19 cellular contexts compared by ENCODE assay signal in the genomic region with DNA sequence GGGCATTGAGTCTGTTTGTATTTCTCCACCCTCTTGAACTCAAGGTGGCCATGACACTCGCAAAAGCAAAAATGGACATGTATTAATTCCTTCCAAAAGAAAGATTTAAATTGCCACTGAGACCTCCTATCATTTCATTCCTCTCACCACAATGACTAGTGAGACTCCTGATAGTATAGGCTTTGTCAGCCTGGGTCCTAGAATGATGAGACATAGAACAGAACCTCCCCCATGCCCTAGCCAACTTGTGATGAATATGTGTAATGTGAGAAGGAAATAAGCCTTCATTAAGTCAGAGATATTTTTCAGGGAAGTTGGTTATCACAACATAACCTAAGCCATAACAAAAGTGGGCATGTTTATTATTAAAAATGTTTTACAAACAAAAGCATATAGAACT.
"Had no signal": no experiment of that assay in that cellular context is flagged by ENCODE, and none has a peak within 500 bp of the region (broad histone marks: within the 10 kb centered on the region; RNA-seq: fewer than 3 reads in every experiment).

No MANE protein-coding gene starts in this region.

- H3K36me3 Mint-ChIP-seq: type B pancreatic cell had no signal

- DNase-seq: activated B cell treated with CpG ODN at 0.5 μM for 24 hours; activated naive CD4-positive, alpha-beta T cell treated with anti-CD3 and anti-CD28 coated beads for 36 hours; activated naive CD8-positive, alpha-beta T cell treated with anti-CD3 and anti-CD28 coated beads, Interleukin-2, amount 50 U/mL, for 24 hours; aorta; cortex of kidney; effector CD8-positive, alpha-beta T cell; foreskin fibroblast; hippocampal formation; left ventricle myocardium inferior; mucosa of descending colon; naive thymus-derived CD4-positive, alpha-beta T cell; posterior cingulate gyrus; retina; stimulated activated CD4-positive, alpha-beta T cell treated with anti-CD3 and anti-CD28 coated beads, Interleukin-4, amount 100 ng/mL, for 1 hour; stimulated activated CD8-positive, alpha-beta memory T cell treated with anti-CD3 and anti-CD28 coated beads, Interleukin-4, amount 100 ng/mL, for 48 hours had no signal

- ATAC-seq: activated naive CD8-positive, alpha-beta T cell treated with anti-CD3 and anti-CD28 coated beads, Interleukin-2, amount 50 U/mL, for 24 hours; mucosa of descending colon; naive thymus-derived CD4-positive, alpha-beta T cell had no signal

- H3K27ac Mint-ChIP-seq: activated B cell treated with CpG ODN at 0.5 μM for 24 hours; activated naive CD4-positive, alpha-beta T cell treated with anti-CD3 and anti-CD28 coated beads for 36 hours; activated naive CD8-positive, alpha-beta T cell treated with anti-CD3 and anti-CD28 coated beads, Interleukin-2, amount 50 U/mL, for 24 hours; activated T-helper 1 cell treated with anti-CD3 and anti-CD28 coated beads, Interleukin-12 subunit alpha, Interleukin-12 subunit beta, Interleukin-2, Interleukin-4 antibody, amounts not matched to agents 30 ng/mL and 10 ng/mL and 1 ng/mL, durations not matched to agents 14 hours and 24 hours and 36 hours; stimulated activated naive CD8-positive, alpha-beta T cell treated with anti-CD3 and anti-CD28 coated beads, Interleukin-15, Interleukin-2, amounts not matched to agents 100 ng/mL and 50 ng/mL, for 24 hours; T-helper 1 cell treated with Interleukin-12 subunit alpha and Interleukin-12 subunit beta and Interleukin-4 antibody, amounts not matched to agents 30 μg/mL and 1 μg/mL, for 36 hours; type B pancreatic cell had no signal

- H3K9me3 Mint-ChIP-seq: activated B cell treated with CpG ODN at 0.5 μM for 24 hours; activated naive CD4-positive, alpha-beta T cell treated with anti-CD3 and anti-CD28 coated beads for 36 hours; T-helper 1 cell treated with Interleukin-12 subunit alpha and Interleukin-12 subunit beta and Interleukin-4 antibody, amounts not matched to agents 30 μg/mL and 1 μg/mL, for 36 hours; type B pancreatic cell had no signal

- H3K4me3 Mint-ChIP-seq: activated B cell treated with CpG ODN at 0.5 μM for 24 hours; activated naive CD4-positive, alpha-beta T cell treated with anti-CD3 and anti-CD28 coated beads for 36 hours; activated naive CD8-positive, alpha-beta T cell treated with anti-CD3 and anti-CD28 coated beads, Interleukin-2, amount 50 U/mL, for 24 hours; activated T-helper 1 cell treated with anti-CD3 and anti-CD28 coated beads, Interleukin-12 subunit alpha, Interleukin-12 subunit beta, Interleukin-2, Interleukin-4 antibody, amounts not matched to agents 30 ng/mL and 10 ng/mL and 1 ng/mL, durations not matched to agents 14 hours and 24 hours and 36 hours; naive thymus-derived CD4-positive, alpha-beta T cell; stimulated activated naive CD8-positive, alpha-beta T cell treated with anti-CD3 and anti-CD28 coated beads, Interleukin-15, Interleukin-2, amounts not matched to agents 100 ng/mL and 50 ng/mL, for 24 hours; T-helper 1 cell treated with Interleukin-12 subunit alpha and Interleukin-12 subunit beta and Interleukin-4 antibody, amounts not matched to agents 30 μg/mL and 1 μg/mL, for 36 hours; type B pancreatic cell had no signal

- H3K27me3 Mint-ChIP-seq: activated B cell treated with CpG ODN at 0.5 μM for 24 hours; activated naive CD8-positive, alpha-beta T cell treated with anti-CD3 and anti-CD28 coated beads, Interleukin-2, amount 50 U/mL, for 24 hours; stimulated activated naive CD8-positive, alpha-beta T cell treated with anti-CD3 and anti-CD28 coated beads, Interleukin-15, Interleukin-2, amounts not matched to agents 100 ng/mL and 50 ng/mL, for 24 hours; type B pancreatic cell had no signal
